In genomic region chr1:42933060-42933586, GRCh38 we compare ENCODE assay signal across 10 cellular contexts. TPM values are rescaled to one million over a fixed set of nuclear protein-coding genes. Genes with fewer than 3 reads are reported as not detected.
A peak's percentile ranks its signal among the peaks of the same experiment; 100 is the strongest.
DNase-seq lines count a peak whose midpoint lies in the region; ATAC-seq and TF ChIP-seq lines count a peak whose summit lies in the region.
"Had no signal": no experiment of that assay in that cellular context is flagged by ENCODE, and none has a peak within 500 bp of the region (broad histone marks: within the 10 kb centered on the region; RNA-seq: fewer than 3 reads in every experiment).

No MANE protein-coding gene starts in this region.

- CTCF ChIA-PET in CD8-positive, alpha-beta memory T cell (lab: Charles Lee): interaction anchor here (0.6 to 2.1 kb wide), 6 partner anchors 10 to 142 kb away, joined by 3 to 19 read pairs (median 9); no protein-coding TSS in a partner anchor

- peak overlapping the region; percentile 55 to 88 (median 81) for H3K4me3 Mint-ChIP-seq in CD8-positive, alpha-beta memory T cell
- H3K4me3 Mint-ChIP-seq in chondrocyte (ENCODE audit: unreplicated experiment) (no peak overlapping the region), progenitor cell of endocrine pancreas (ENCODE audit: low read depth) (no peak overlapping the region)

- H3K4me2 ChIP-seq in OCI-LY1 (ENCODE audit: low read length): peak overlapping the region; percentile 61

- no peaks in the 10 kb centered on the region for H3K9me2 ChIP-seq in OCI-LY1 (ENCODE audit: low read depth, low read length)

- H3K27me3 Mint-ChIP-seq in CD8-positive, alpha-beta memory T cell: peaks cover 0 to 3% of the 10 kb centered on the region in 2 donors
- H3K27me3 Mint-ChIP-seq in chondrocyte (ENCODE audit: low read depth) (no peaks in the 10 kb centered on the region), progenitor cell of endocrine pancreas (no peaks in the 10 kb centered on the region)

- no peak for TF ChIP-seq CTCF in OCI-LY1 (IDR thresholded peaks at IDR 0.05; ENCODE audit: low read length)
- no peak for TF ChIP-seq CTCF in chondrocyte (IDR thresholded peaks at IDR 0.05)
- no peak for TF ChIP-seq CTCF in progenitor cell of endocrine pancreas (IDR thresholded peaks at IDR 0.05; ENCODE audit: unreplicated experiment)

- H3K79me2 ChIP-seq in OCI-LY1 (ENCODE audit: insufficient read depth, low read length): no peaks in the 10 kb centered on the region

- no peaks in the 10 kb centered on the region for H3F3A ChIP-seq in OCI-LY1 (ENCODE audit: insufficient read depth, low read length)

- peak overlapping the region; percentile 89 to 99 (median 96) for H3K27ac Mint-ChIP-seq in CD8-positive, alpha-beta memory T cell
- peak overlapping the region; percentile 22 for H3K27ac Mint-ChIP-seq in chondrocyte (ENCODE audit: unreplicated experiment)
- peak overlapping the region; percentile 25 for H3K27ac Mint-ChIP-seq in progenitor cell of endocrine pancreas

- no peak for ATAC-seq in GM18907 (IDR thresholded peaks at IDR 0.05; ENCODE audit: unreplicated experiment)
- ATAC-seq: left colon had no signal

- peaks cover 87 to 94% (median 91%) of the 10 kb centered on the region in 3 donors for H3K4me1 Mint-ChIP-seq in CD8-positive, alpha-beta memory T cell
- H3K4me1 Mint-ChIP-seq in chondrocyte (ENCODE audit: low read depth) (peaks cover 63% of the 10 kb centered on the region), progenitor cell of endocrine pancreas (ENCODE audit: low read depth) (peaks cover 6% of the 10 kb centered on the region)

- H3K27ac ChIP-seq in CD8-positive, alpha-beta memory T cell (ENCODE audit: low read depth, low read length): peak overlapping the region; percentile 77
- peak overlapping the region; percentile 97 for H3K27ac ChIP-seq in OCI-LY1 (ENCODE audit: low read depth, low read length, poor library complexity, severe bottlenecking)

- POLR2A ChIA-PET in CD8-positive, alpha-beta memory T cell (lab: Charles Lee): interaction anchor here (1.5 to 2.3 kb wide), 3 partner anchors 16 to 26 kb away, joined by 7 to 28 read pairs (median 11); partner anchors contain the start of gene SLC2A1

- no peaks in the 10 kb centered on the region for H4K20me1 ChIP-seq in OCI-LY1 (ENCODE audit: insufficient read depth, low read length)

- peaks cover 86% of the 10 kb centered on the region for H3K4me1 ChIP-seq in CD8-positive, alpha-beta memory T cell (ENCODE audit: insufficient read depth, low read length)
- H3K4me1 ChIP-seq in OCI-LY1 (ENCODE audit: insufficient read depth, low read length, severe bottlenecking): peaks cover 74% of the 10 kb centered on the region

- no peak for DNase-seq in CD8-positive, alpha-beta memory T cell
- peak; percentile 8 for DNase-seq in chondrocyte (ENCODE audit: low spot score)
- no peak for DNase-seq in progenitor cell of endocrine pancreas (ENCODE audit: low spot score, unreplicated experiment)
- no peak for DNase-seq in DMS153 treated with DMSO at 0.1 percent for 48 hours (lab: John Stamatoyannopoulos, UW; ENCODE audit: unreplicated experiment)
- DNase-seq in ecto neural progenitor cell (ENCODE audit: low spot score): no peak
- DNase-seq in NCI-H748 (lab: John Stamatoyannopoulos, UW; ENCODE audit: unreplicated experiment): no peak

- no peak overlapping the region for H2AFZ ChIP-seq in OCI-LY1 (ENCODE audit: low read length)

- H3K36me3 Mint-ChIP-seq in CD8-positive, alpha-beta memory T cell: peaks cover 10 to 66% (median 13%) of the 10 kb centered on the region in 3 donors
- H3K36me3 Mint-ChIP-seq in chondrocyte (ENCODE audit: low read depth): peaks cover 29% of the 10 kb centered on the region
- H3K36me3 Mint-ChIP-seq in progenitor cell of endocrine pancreas (ENCODE audit: insufficient read depth): peaks cover 9% of the 10 kb centered on the region

- peaks cover 33% of the 10 kb centered on the region for H3K36me3 ChIP-seq in CD8-positive, alpha-beta memory T cell (ENCODE audit: insufficient read depth, low read length)
- peaks cover 78% of the 10 kb centered on the region for H3K36me3 ChIP-seq in OCI-LY1 (ENCODE audit: insufficient read depth, low read length)

- peak overlapping the region; percentile 30; the same call in 1 of the 2 replicates for H3K9ac ChIP-seq in OCI-LY1 (ENCODE audit: low read length)

- H3K9me3 Mint-ChIP-seq in CD8-positive, alpha-beta memory T cell: no peaks in the 10 kb centered on the region
- no peaks in the 10 kb centered on the region for H3K9me3 Mint-ChIP-seq in chondrocyte (ENCODE audit: low read depth)
- H3K9me3 Mint-ChIP-seq in progenitor cell of endocrine pancreas (ENCODE audit: low read depth): no peaks in the 10 kb centered on the region

- H3K27me3 ChIP-seq in CD8-positive, alpha-beta memory T cell (ENCODE audit: insufficient read depth, low read length, poor library complexity, severe bottlenecking): no peaks in the 10 kb centered on the region
- no peaks in the 10 kb centered on the region for H3K27me3 ChIP-seq in OCI-LY1 (ENCODE audit: insufficient read depth, low read length)
- H3K27me3 ChIP-seq: right lobe of liver had no signal

- H3K9me3 ChIP-seq in CD8-positive, alpha-beta memory T cell (ENCODE audit: low read length): no peaks in the 10 kb centered on the region
- H3K9me3 ChIP-seq in OCI-LY1 (ENCODE audit: low read length): no peaks in the 10 kb centered on the region
- H3K9me3 ChIP-seq: right lobe of liver had no signal

- peak overlapping the region; percentile 46 for H3K4me3 ChIP-seq in CD8-positive, alpha-beta memory T cell (ENCODE audit: low read length)
- peak overlapping the region; percentile 47 for H3K4me3 ChIP-seq in OCI-LY1 (ENCODE audit: low read depth, low read length, poor library complexity, severe bottlenecking)
- H3K4me3 ChIP-seq: right lobe of liver had no signal

RNA-seq across cellular contexts. Expression of gene SLC2A1, which starts 25.5 kb away (rescaled TPM):
- total RNA-seq in CD8-positive, alpha-beta memory T cell: 100 to 1,000 TPM; 103 to 108 TPM
- 42.6 TPM for polyA plus RNA-seq in CD8-positive, alpha-beta memory T cell
- 141 to 192 TPM (median 190 TPM) in 3 replicates for total RNA-seq in chondrocyte
- 49.7 and 54.7 TPM in 2 replicates for total RNA-seq in progenitor cell of endocrine pancreas

Comparison
In these comparisons a context has a peak if more than half of its experiments do, and no peak if none do; other contexts are left out.
1. H3K27ac Mint-ChIP-seq: peak in every context shown above with its lines; median percentile 96 in CD8-positive, alpha-beta memory T cell; 25 in progenitor cell of endocrine pancreas; 22 in chondrocyte.
2. H3K4me3 Mint-ChIP-seq: peak in CD8-positive, alpha-beta memory T cell (7 of 7); none in chondrocyte (single experiment) and progenitor cell of endocrine pancreas (single experiment).